ENCODE assay signal across 1 cellular context in genomic region chr1:214934035-214934434, GRCh38.
TF ChIP-seq lines count a peak whose summit lies in the region.

No MANE protein-coding gene starts in this region.

TF ChIP-seq in H1, 55 proteins besides CTCF, POLR2A, EP300 and RAD21 (continued from another document):
- TF ChIP-seq SRF (IDR thresholded peaks at IDR 0.05; ENCODE audit: low read depth, low read length) (no peak), RNF2 (IDR thresholded peaks at IDR 0.05; ENCODE audit: borderline replicate concordance, low read depth, low read length, missing control alignments, poor library complexity, severe bottlenecking) (no peak), SIN3A (conservative IDR thresholded peaks at IDR 0.05 in 1 of 2, IDR thresholded peaks at IDR 0.05 in 1 of 2; ENCODE audit: low read depth in 1 of 2, low read length in 2 of 2) (no peak), RFX5 (IDR thresholded peaks at IDR 0.05; ENCODE audit: borderline replicate concordance, low read depth, low read length) (no peak), TAF7 (optimal IDR thresholded peaks at IDR 0.05; ENCODE audit: borderline replicate concordance, low read depth, low read length) (no peak), NRF1 (IDR thresholded peaks at IDR 0.05; ENCODE audit: low read depth, low read length) (no peak), CHD1 (IDR thresholded peaks at IDR 0.05; ENCODE audit: low read depth, low read length) (no peak), RBBP5 (IDR thresholded peaks at IDR 0.05; ENCODE audit: borderline replicate concordance, low read depth, low read length) (no peak), SP2 (IDR thresholded peaks at IDR 0.05; ENCODE audit: low read length) (no peak)
